Comparison of ENCODE assay signal across 8 cellular contexts in genomic region chr1:36366091-36366661, GRCh38. TPM values are rescaled to one million over a fixed set of nuclear protein-coding genes. Genes with fewer than 3 reads are reported as not detected.
A peak's percentile ranks its signal among the peaks of the same experiment; 100 is the strongest.
DNase-seq lines count a peak whose midpoint lies in the region; ATAC-seq and TF ChIP-seq lines count a peak whose summit lies in the region.

No MANE protein-coding gene starts in this region.

- H4K20me1 ChIP-seq in OCI-LY7 (ENCODE audit: insufficient read depth, low read length) = 0 out of 2 replicates have a peak, but pooled peaks cover 4% of the 10 kb centered on the region

- TF ChIP-seq CTCF in CD14-positive monocyte (IDR thresholded peaks at IDR 0.05) (no peak), OCI-LY7 (conservative IDR thresholded peaks at IDR 0.05; ENCODE audit: low read length) (peak; percentile 33; the same call in 1 of the 2 replicates)

- no peaks in the 10 kb centered on the region for H3K9me3 ChIP-seq in OCI-LY7 (ENCODE audit: low read length)

- POLR2A ChIA-PET in OCI-LY7 (lab: Charles Lee) = interaction anchor here (0.7 kb wide), 1 partner anchor 57 kb away, joined by 3 read pairs; no protein-coding TSS in a partner anchor

- peak overlapping the region; percentile 41 for H3K4me2 ChIP-seq in OCI-LY7 (ENCODE audit: low read length)

- peaks cover 45% of the 10 kb centered on the region for H3K4me1 ChIP-seq in OCI-LY7 (ENCODE audit: insufficient read depth, low read length, poor library complexity, severe bottlenecking)

- no peaks in the 10 kb centered on the region for H3K27me3 Mint-ChIP-seq in CD14-positive monocyte (ENCODE audit: low read depth in 3 of 3)

- no peaks in the 10 kb centered on the region for H3K9me2 ChIP-seq in OCI-LY7 (ENCODE audit: insufficient read depth, low read length)

- no peak overlapping the region for H3K4me3 ChIP-seq in OCI-LY7 (ENCODE audit: low read depth, low read length, poor library complexity, severe bottlenecking)

- intact Hi-C loops in CD14-positive monocyte (cut with micrococcal nuclease) (no loop called here), OCI-LY7 (cut with micrococcal nuclease; ENCODE audit: unreplicated experiment) (no loop called here)

- H2AFZ ChIP-seq in OCI-LY7 (ENCODE audit: low read length) = no peak overlapping the region

- H3K36me3 Mint-ChIP-seq in CD14-positive monocyte = peaks cover 43 to 50% of the 10 kb centered on the region in 2 donors

- peak overlapping the region; percentile 12 for H3K27ac ChIP-seq in OCI-LY7 (ENCODE audit: low read depth, low read length, poor library complexity, severe bottlenecking)

- H3K36me3 ChIP-seq in OCI-LY7 (ENCODE audit: insufficient read depth, low read length) = peaks cover 65% of the 10 kb centered on the region

- BruUV-seq in OCI-LY7 (replicated peaks; lab: Mats Ljungman, UMichigan) = no TSS peak

- peak overlapping the region; percentile 27 to 64 for H3K4me3 Mint-ChIP-seq in CD14-positive monocyte

- CTCF ChIA-PET in OCI-LY7 (lab: Charles Lee; ENCODE audit: unreplicated experiment) = interaction anchor here (0.7 kb wide), 1 partner anchor 12 kb away, joined by 3 read pairs; no protein-coding TSS in a partner anchor

- H3K4me1 Mint-ChIP-seq in CD14-positive monocyte = peaks cover 50% of the 10 kb centered on the region

- peak overlapping the region; percentile 91 to 96 (median 93) for H3K27ac Mint-ChIP-seq in CD14-positive monocyte

- DNase-seq in CD14-positive monocyte (ENCODE audit: low spot score) (peak; percentile 81), OCI-LY7 (ENCODE audit: low spot score) (peak; percentile 73), amniotic epithelial cell (ENCODE audit: low read depth) (peak; percentile 25), iPS-NIHi11 (ENCODE audit: low spot score) (peak; percentile 50), T1000 (lab: John Stamatoyannopoulos, UW) (no peak), NCI-H146 (lab: John Stamatoyannopoulos, UW) (no peak)
- peak in 2 of 3 experiments; percentile 17 to 19 for DNase-seq in stimulated activated CD4-positive, alpha-beta T cell treated with anti-CD3 and anti-CD28 coated beads, TNF-alpha, amount 100 ng/mL, for 4 hours (ENCODE audit: low read depth in 3 of 3)

- ATAC-seq in HG03039 (IDR thresholded peaks at IDR 0.05; ENCODE audit: unreplicated experiment) = no peak

- H3K79me2 ChIP-seq in OCI-LY7 (ENCODE audit: insufficient read depth, low read depth, low read length) = peaks cover 23% of the 10 kb centered on the region; the same call in 1 of the 2 replicates

- H3K9me3 Mint-ChIP-seq in CD14-positive monocyte = peaks cover 0 to 1% (median 0%) of the 10 kb centered on the region in 7 donors

RNA-seq across cellular contexts. Expression of gene STK40, which starts 19.5 kb away (rescaled TPM):
- 10 to 100 TPM; 40.2 to 65.9 TPM for polyA plus RNA-seq in CD14-positive monocyte
- 41.9 and 43.8 TPM in 2 replicates for total RNA-seq in OCI-LY7 (2014; rRNA removed; shearing (Covaris generic))
- 81.9 and 83.9 TPM in 2 replicates for total RNA-seq in OCI-LY7 (2022)

RNA-seq across cellular contexts. Expression of gene LSM10, which starts 31.5 kb away (rescaled TPM):
- 100 to 1,000 TPM; 224 to 234 TPM for polyA plus RNA-seq in CD14-positive monocyte
- 42.3 and 43.2 TPM in 2 replicates for total RNA-seq in OCI-LY7 (2014; rRNA removed; shearing (Covaris generic))
- 132 and 133 TPM in 2 replicates for total RNA-seq in OCI-LY7 (2022)

RNA-seq across cellular contexts. Expression of gene EVA1B, which starts 42.7 kb away (rescaled TPM):
- polyA plus RNA-seq in CD14-positive monocyte = 10 to 100 TPM; 16.6 to 19.1 TPM
- 0.57 and 2.0 TPM in 2 replicates for total RNA-seq in OCI-LY7 (2014; rRNA removed; shearing (Covaris generic))
- 0.84 and 0.96 TPM in 2 replicates for total RNA-seq in OCI-LY7 (2022)

Comparison
In these comparisons a context has a peak if more than half of its experiments do, and no peak if none do; other contexts are left out.
1. DNase-seq: peak in CD14-positive monocyte (single experiment), OCI-LY7 (single experiment), amniotic epithelial cell (single experiment), iPS-NIHi11 (single experiment) and stimulated activated CD4-positive, alpha-beta T cell treated with anti-CD3 and anti-CD28 coated beads, TNF-alpha, amount 100 ng/mL, for 4 hours (2 of 3); none in T1000 (single experiment) and NCI-H146 (single experiment).